ENCODE assay signal across 8 cellular contexts in the genomic region with DNA sequence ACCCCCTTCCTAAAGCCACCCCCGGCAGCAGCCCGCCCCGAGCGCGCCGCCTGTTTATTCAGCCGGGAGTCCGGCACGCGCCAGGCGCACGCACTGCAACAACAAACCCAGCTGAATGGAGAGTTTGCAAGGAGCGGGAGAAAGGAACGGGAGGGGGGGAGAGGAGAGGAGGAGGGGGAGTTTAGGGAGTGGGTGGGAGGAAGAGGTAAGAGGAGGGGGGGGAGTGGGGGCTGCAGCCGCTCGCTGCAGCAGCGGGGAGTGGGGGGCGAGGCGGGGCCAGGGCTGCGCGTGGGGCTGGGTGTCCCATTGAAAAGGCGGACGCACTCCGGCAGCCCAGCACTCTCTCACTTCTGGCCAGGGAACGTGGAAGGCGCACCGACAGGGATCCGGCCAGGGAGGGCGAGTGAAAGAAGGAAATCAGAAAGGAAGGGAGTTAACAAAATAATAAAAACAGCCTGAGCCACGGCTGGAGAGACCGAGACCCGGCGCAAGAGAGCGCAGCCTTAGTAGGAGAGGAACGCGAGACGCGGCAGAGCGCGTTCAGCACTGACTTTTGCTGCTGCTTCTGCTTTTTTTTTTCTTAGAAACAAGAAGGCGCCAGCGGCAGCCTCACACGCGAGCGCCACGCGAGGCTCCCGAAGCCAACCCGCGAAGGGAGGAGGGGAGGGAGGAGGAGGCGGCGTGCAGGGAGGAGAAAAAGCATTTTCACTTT. TPM values are rescaled to one million over a fixed set of nuclear protein-coding genes. Genes with fewer than 3 reads are reported as not detected.
DNase-seq lines count a peak whose midpoint lies in the region; ATAC-seq and TF ChIP-seq lines count a peak whose summit lies in the region.

A gene (plus strand): TSS at position 336 of the 712 bp plus-strand sequence. CDS start 571 bp downstream, outside the sequence.

- H3K9ac ChIP-seq in liver (ENCODE audit: low read depth in 1 of 2, low read length in 2 of 2), result no peak within 1 kb of the TSS

- peaks cover 14 to 41% (median 26%) of the 10 kb centered on the region in 4 donors for H3K4me1 ChIP-seq in liver (ENCODE audit: control insufficient read depth in 4 of 4, insufficient read depth in 4 of 4, low read length in 3 of 4)
- peaks cover 0 to 20% of the 10 kb centered on the region in 2 donors for H3K4me1 ChIP-seq in uterus

- H3K4me3 ChIP-seq in liver (ENCODE audit: low read depth in 1 of 3, low read length in 3 of 3) (peak within 1 kb of the TSS in 2 of 3 donors; percentile 61 to 65), uterus (peak within 1 kb of the TSS; percentile 7 to 27)

- no peak for TF ChIP-seq CTCF in CD14-positive monocyte (IDR thresholded peaks at IDR 0.05)
- no peak for TF ChIP-seq CTCF in brain (conservative IDR thresholded peaks at IDR 0.05)
- no peak for TF ChIP-seq CTCF in liver (IDR thresholded peaks at IDR 0.05; ENCODE audit: low read depth, low read length, missing input control)
- no peak for TF ChIP-seq CTCF in uterus (IDR thresholded peaks at IDR 0.05)

- H3K4me1 Mint-ChIP-seq in CD14-positive monocyte, result peaks cover 9% of the 10 kb centered on the region
- peaks cover 76% of the 10 kb centered on the region for H3K4me1 Mint-ChIP-seq in brain

- H3K27ac ChIP-seq in liver (ENCODE audit: low read depth in 1 of 2, low read length in 2 of 2) (no peak within 1 kb of the TSS), uterus (no peak within 1 kb of the TSS)

- H3K4me3 Mint-ChIP-seq in CD14-positive monocyte, result peak within 1 kb of the TSS; percentile 16 to 86
- peak within 1 kb of the TSS; percentile 85 to 100 (median 95) for H3K4me3 Mint-ChIP-seq in brain

- H3K36me3 ChIP-seq in liver (ENCODE audit: control insufficient read depth in 4 of 4, insufficient read depth in 3 of 4, low read depth in 1 of 4, low read length in 3 of 4) (no peaks in the 10 kb centered on the region), uterus (no peaks in the 10 kb centered on the region)

- TF ChIP-seq POLR2A in uterus (IDR thresholded peaks at IDR 0.05), result no peak

- peaks cover 0 to 36% (median 10%) of the 10 kb centered on the region in 4 donors for H3K27me3 ChIP-seq in liver (ENCODE audit: control insufficient read depth in 4 of 4, insufficient read depth in 4 of 4, low read length in 3 of 4)
- H3K27me3 ChIP-seq in uterus, result peaks cover 0 to 56% of the 10 kb centered on the region in 2 donors

- ATAC-seq in GM19372 (IDR thresholded peaks at IDR 0.05; ENCODE audit: low read depth, unreplicated experiment), result peak; percentile 56
- no peak for ATAC-seq in HG03354 (IDR thresholded peaks at IDR 0.05; ENCODE audit: poor library complexity, severe bottlenecking, unreplicated experiment)

- H3K36me3 Mint-ChIP-seq in CD14-positive monocyte, result peaks cover 0 to 6% of the 10 kb centered on the region in 2 donors
- H3K36me3 Mint-ChIP-seq in brain, result peaks cover 4% of the 10 kb centered on the region

- intact Hi-C loops in CD14-positive monocyte (cut with micrococcal nuclease), result no loop called here
- intact Hi-C loops in uterus (cut with DNase I; ENCODE audit: low total_unique reads), result no loop called here

- peaks cover 0 to 7% (median 0%) of the 10 kb centered on the region in 4 donors for H3K9me3 ChIP-seq in liver (ENCODE audit: control insufficient read depth in 4 of 4, low read length in 3 of 4)
- no peaks in the 10 kb centered on the region for H3K9me3 ChIP-seq in uterus

- no peak for TF ChIP-seq RAD21 in liver (IDR thresholded peaks at IDR 0.05)

- DNase-seq in CD14-positive monocyte (ENCODE audit: low spot score) (no peak), NCI-H2029 (lab: John Stamatoyannopoulos, UW) (peak; percentile 94), uterus (no peak)
- no peak for DNase-seq in NK-92 treated with Interleukin-12 subunit alpha and Interleukin-12 subunit beta, amount 100 ng/mL, for 24 hours (lab: John Stamatoyannopoulos, UW)

- H3K9me3 Mint-ChIP-seq in CD14-positive monocyte (peaks cover 2 to 34% (median 26%) of the 10 kb centered on the region in 7 donors), brain (peaks cover 0 to 10% (median 2%) of the 10 kb centered on the region in 5 experiments)

- H3K27me3 Mint-ChIP-seq in CD14-positive monocyte (ENCODE audit: low read depth in 3 of 3), result peaks cover 83 to 99% (median 93%) of the 10 kb centered on the region in 3 donors
- peaks cover 54% of the 10 kb centered on the region for H3K27me3 Mint-ChIP-seq in brain

- WGBS in liver, result 1% methylated on average over 52 of the region's 52 CpGs

- H3K27ac Mint-ChIP-seq in CD14-positive monocyte (no peak within 1 kb of the TSS), brain (peak within 1 kb of the TSS; percentile 85 to 100 (median 96))

TF ChIP-seq in liver, 16 proteins besides CTCF, POLR2A, EP300 and RAD21:
- TF ChIP-seq, protein P1, sequence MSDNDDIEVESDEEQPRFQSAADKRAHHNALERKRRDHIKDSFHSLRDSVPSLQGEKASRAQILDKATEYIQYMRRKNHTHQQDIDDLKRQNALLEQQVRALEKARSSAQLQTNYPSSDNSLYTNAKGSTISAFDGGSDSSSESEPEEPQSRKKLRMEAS (IDR thresholded peaks at IDR 0.05), result no peak
- TF ChIP-seq, protein P2, sequence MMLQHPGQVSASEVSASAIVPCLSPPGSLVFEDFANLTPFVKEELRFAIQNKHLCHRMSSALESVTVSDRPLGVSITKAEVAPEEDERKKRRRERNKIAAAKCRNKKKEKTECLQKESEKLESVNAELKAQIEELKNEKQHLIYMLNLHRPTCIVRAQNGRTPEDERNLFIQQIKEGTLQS (IDR thresholded peaks at IDR 0.05), result no peak
- TF ChIP-seq HNF4G (IDR thresholded peaks at IDR 0.05), result no peak
- TF ChIP-seq SP1 (IDR thresholded peaks at IDR 0.05), result no peak
- TF ChIP-seq GABPA (IDR thresholded peaks at IDR 0.05 in 1 of 2, conservative IDR thresholded peaks at IDR 0.05 in 1 of 2), result no peak
- TF ChIP-seq YY1 (IDR thresholded peaks at IDR 0.05), result no peak
- no peak for TF ChIP-seq FOXA2 (IDR thresholded peaks at IDR 0.05)
- no peak for TF ChIP-seq FOXA1 (IDR thresholded peaks at IDR 0.05)
- TF ChIP-seq TAF1 (conservative IDR thresholded peaks at IDR 0.05), result no peak
- no peak for TF ChIP-seq EGR1 (IDR thresholded peaks at IDR 0.05; ENCODE audit: low read depth in 2 of 2)
- TF ChIP-seq JUND (IDR thresholded peaks at IDR 0.05), result no peak
- no peak for TF ChIP-seq HNF4A (conservative IDR thresholded peaks at IDR 0.05)
- no peak for TF ChIP-seq NR2F2 (IDR thresholded peaks at IDR 0.05)
- no peak for TF ChIP-seq RXRA (IDR thresholded peaks at IDR 0.05)
- TF ChIP-seq, protein P3, sequence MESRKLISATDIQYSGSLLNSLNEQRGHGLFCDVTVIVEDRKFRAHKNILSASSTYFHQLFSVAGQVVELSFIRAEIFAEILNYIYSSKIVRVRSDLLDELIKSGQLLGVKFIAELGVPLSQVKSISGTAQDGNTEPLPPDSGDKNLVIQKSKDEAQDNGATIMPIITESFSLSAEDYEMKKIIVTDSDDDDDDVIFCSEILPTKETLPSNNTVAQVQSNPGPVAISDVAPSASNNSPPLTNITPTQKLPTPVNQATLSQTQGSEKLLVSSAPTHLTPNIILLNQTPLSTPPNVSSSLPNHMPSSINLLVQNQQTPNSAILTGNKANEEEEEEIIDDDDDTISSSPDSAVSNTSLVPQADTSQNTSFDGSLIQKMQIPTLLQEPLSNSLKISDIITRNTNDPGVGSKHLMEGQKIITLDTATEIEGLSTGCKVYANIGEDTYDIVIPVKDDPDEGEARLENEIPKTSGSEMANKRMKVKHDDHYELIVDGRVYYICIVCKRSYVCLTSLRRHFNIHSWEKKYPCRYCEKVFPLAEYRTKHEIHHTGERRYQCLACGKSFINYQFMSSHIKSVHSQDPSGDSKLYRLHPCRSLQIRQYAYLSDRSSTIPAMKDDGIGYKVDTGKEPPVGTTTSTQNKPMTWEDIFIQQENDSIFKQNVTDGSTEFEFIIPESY (IDR thresholded peaks at IDR 0.05), result no peak
- TF ChIP-seq, protein P4, sequence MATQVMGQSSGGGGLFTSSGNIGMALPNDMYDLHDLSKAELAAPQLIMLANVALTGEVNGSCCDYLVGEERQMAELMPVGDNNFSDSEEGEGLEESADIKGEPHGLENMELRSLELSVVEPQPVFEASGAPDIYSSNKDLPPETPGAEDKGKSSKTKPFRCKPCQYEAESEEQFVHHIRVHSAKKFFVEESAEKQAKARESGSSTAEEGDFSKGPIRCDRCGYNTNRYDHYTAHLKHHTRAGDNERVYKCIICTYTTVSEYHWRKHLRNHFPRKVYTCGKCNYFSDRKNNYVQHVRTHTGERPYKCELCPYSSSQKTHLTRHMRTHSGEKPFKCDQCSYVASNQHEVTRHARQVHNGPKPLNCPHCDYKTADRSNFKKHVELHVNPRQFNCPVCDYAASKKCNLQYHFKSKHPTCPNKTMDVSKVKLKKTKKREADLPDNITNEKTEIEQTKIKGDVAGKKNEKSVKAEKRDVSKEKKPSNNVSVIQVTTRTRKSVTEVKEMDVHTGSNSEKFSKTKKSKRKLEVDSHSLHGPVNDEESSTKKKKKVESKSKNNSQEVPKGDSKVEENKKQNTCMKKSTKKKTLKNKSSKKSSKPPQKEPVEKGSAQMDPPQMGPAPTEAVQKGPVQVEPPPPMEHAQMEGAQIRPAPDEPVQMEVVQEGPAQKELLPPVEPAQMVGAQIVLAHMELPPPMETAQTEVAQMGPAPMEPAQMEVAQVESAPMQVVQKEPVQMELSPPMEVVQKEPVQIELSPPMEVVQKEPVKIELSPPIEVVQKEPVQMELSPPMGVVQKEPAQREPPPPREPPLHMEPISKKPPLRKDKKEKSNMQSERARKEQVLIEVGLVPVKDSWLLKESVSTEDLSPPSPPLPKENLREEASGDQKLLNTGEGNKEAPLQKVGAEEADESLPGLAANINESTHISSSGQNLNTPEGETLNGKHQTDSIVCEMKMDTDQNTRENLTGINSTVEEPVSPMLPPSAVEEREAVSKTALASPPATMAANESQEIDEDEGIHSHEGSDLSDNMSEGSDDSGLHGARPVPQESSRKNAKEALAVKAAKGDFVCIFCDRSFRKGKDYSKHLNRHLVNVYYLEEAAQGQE (IDR thresholded peaks at IDR 0.05), result no peak
TF ChIP-seq in liver: peak in this region for 0.

RNA-seq across cellular contexts. Expression of the gene that starts here (rescaled TPM):
- polyA plus RNA-seq in CD14-positive monocyte, result not detected
- polyA plus RNA-seq in brain (ENCODE audit: insufficient read depth, low read depth, low replicate concordance), result 368 TPM
- total RNA-seq in liver, result not detected
- polyA plus RNA-seq in liver, result under 1 TPM in 1 of 2 donors, not detected in 1; 0.06 TPM
- under 1 TPM in 1 of 4 donors, not detected in 3; 0.48 TPM for total RNA-seq in uterus

Comparison
In these comparisons a context has a peak if more than half of its experiments do, and no peak if none do; other contexts are left out.
1. RNA of the gene that starts here (polyA plus RNA-seq): 368 TPM in brain (single experiment); 0.06 TPM in liver and not detected in CD14-positive monocyte; every median in the first group is over 100 times any median in the second.
2. H3K27ac Mint-ChIP-seq: peak in brain (5 of 5); none in CD14-positive monocyte (0 of 7).